In the genomic region with DNA sequence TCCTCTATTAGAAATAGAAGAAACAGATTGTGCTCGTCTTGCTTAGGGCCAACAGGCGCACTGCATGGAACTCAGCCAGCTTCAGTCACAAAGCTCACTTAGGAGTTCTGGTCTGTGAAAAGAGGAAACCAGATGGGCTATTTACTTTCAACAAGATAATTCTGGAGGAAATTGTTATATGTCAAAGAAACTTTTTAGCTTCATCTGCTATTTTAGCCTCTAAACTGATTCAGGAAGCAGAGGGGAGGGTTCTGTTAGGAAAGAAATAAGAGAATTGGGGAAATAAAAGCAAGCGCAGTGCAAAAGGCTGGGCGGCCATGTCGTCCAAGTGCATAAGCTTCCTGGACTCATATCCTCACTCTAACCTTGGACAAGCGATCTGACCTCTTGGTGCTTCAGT, we compare ENCODE assay signal across 15 cellular contexts. TPM values are rescaled to one million over a fixed set of nuclear protein-coding genes. Genes with fewer than 3 reads are reported as not detected.
DNase-seq lines count a peak whose midpoint lies in the region; TF ChIP-seq lines count a peak whose summit lies in the region.
"Had no signal": no experiment of that assay in that cellular context is flagged by ENCODE, and none has a peak within 500 bp of the region (broad histone marks: within the 10 kb centered on the region; RNA-seq: fewer than 3 reads in every experiment).

No MANE protein-coding gene starts in this region.

- no peak for TF ChIP-seq POLR2A in stomach (IDR thresholded peaks at IDR 0.05)

- H3K27me3 ChIP-seq in stomach, result no peaks in the 10 kb centered on the region
- H3K27me3 ChIP-seq: ascending aorta had no signal

- DNase-seq in NCI-H146 (lab: John Stamatoyannopoulos, UW) (peak; percentile 70), cerebellar cortex (ENCODE audit: low spot score) (peak; percentile 83), left kidney (ENCODE audit: low read depth, low spot score) (peak; percentile 46), stomach (peak; percentile 61), NCI-H1436 (lab: John Stamatoyannopoulos, UW) (no peak), NCI-H187 treated with DMSO at 0.1 percent for 48 hours (lab: John Stamatoyannopoulos, UW) (no peak)
- DNase-seq in activated naive CD4-positive, alpha-beta T cell treated with anti-CD3 and anti-CD28 coated beads, Interleukin-2, amount 50 U/mL, for 16 hours, result no peak
- DNase-seq in stimulated activated CD4-positive, alpha-beta T cell treated with anti-CD3 and anti-CD28 coated beads, Interleukin-15, amount 100 ng/mL, for 24 hours, result no peak
- DNase-seq: activated CD4-positive, alpha-beta T cell treated with anti-CD3 and anti-CD28 coated beads, Interleukin-2, amount 50 U/mL, for 4 hours; DMS53; foreskin melanocyte; NCI-H1048; stimulated activated CD4-positive, alpha-beta T cell treated with anti-CD3 and anti-CD28 coated beads, Interleukin-4, amount 100 ng/mL, for 1 hour had no signal

- no peak for TF ChIP-seq CTCF in stomach (IDR thresholded peaks at IDR 0.05)

- no peak for TF ChIP-seq EP300 in stomach (IDR thresholded peaks at IDR 0.05)

- WGBS in stomach, 5 donors, result 31 to 40% (median 36%) methylated on average over 6 of the region's 6 CpGs

- intact Hi-C loops in stomach (cut with DNase I; ENCODE audit: low total_unique reads), result no loop called here

- peak overlapping the region in 3 of 5 donors; percentile 34 to 59 (median 56) for H3K27ac ChIP-seq in stomach
- H3K27ac ChIP-seq: ascending aorta had no signal

- no peaks in the 10 kb centered on the region for H3K36me3 ChIP-seq in stomach
- H3K36me3 ChIP-seq: ascending aorta, HAP-1 had no signal

- no peak overlapping the region for H3K4me3 ChIP-seq in stomach
- H3K4me3 ChIP-seq: ascending aorta, HAP-1 had no signal

- H3K9me3 ChIP-seq in stomach, result no peaks in the 10 kb centered on the region
- H3K9me3 ChIP-seq: ascending aorta, HAP-1 had no signal

- peaks cover 0 to 14% (median 8%) of the 10 kb centered on the region in 4 donors for H3K4me1 ChIP-seq in stomach
- H3K4me1 ChIP-seq: ascending aorta had no signal

RNA-seq across cellular contexts. Expression of a gene that starts 21.3 kb away (rescaled TPM):
- total RNA-seq in stomach, result 10 to 100 TPM in 4 of 5 donors, 1 to 10 TPM in 1; 8.1 to 19.8 (median 17.0) TPM
- polyA plus RNA-seq in stomach, result 1 to 10 TPM in 2 of 3 donors, under 1 TPM in 1; 0.68 to 2.0 (median 1.5) TPM

RNA-seq across cellular contexts. Expression of a gene that starts 21.5 kb away (rescaled TPM):
- 10 to 100 TPM in 1 of 5 donors, 1 to 10 TPM in 2, not detected in 2; 3.5 to 28.6 (median 3.7) TPM for total RNA-seq in stomach
- 1 to 10 TPM; 1.8 to 2.9 (median 2.5) TPM for polyA plus RNA-seq in stomach
- total RNA-seq: ascending aorta had no signal

Comparison
In these comparisons a context has a peak if more than half of its experiments do, and no peak if none do; other contexts are left out.
1. DNase-seq: peak in NCI-H146 (single experiment), cerebellar cortex (single experiment), left kidney (single experiment) and stomach (single experiment); none in activated naive CD4-positive, alpha-beta T cell treated with anti-CD3 and anti-CD28 coated beads, Interleukin-2, amount 50 U/mL, for 16 hours (single experiment), NCI-H1436 (single experiment), NCI-H187 treated with DMSO at 0.1 percent for 48 hours (single experiment) and stimulated activated CD4-positive, alpha-beta T cell treated with anti-CD3 and anti-CD28 coated beads, Interleukin-15, amount 100 ng/mL, for 24 hours (single experiment).